ENCODE assay signal across 2 cellular contexts in the genomic region with DNA sequence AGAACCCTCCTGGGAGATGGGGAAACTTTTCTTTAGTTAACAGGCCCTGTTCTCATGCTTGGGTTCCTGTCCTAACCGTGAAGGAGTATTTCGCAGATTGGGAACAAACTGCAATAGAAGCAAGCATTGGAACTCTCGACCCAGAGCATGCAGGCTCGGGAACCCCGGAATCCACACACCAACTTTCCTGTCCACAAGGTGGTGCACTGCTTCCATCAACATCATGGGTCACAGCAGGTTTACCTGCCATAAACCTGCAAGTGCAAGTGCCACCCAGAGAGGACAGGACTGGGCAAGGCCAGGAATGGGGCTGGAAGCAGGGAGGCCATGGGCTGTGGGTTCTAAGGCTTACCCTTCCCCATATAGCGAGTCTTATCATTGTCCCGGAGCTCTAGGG.
TF ChIP-seq lines count a peak whose summit lies in the region.

No MANE protein-coding gene starts in this region.

TF ChIP-seq in GM23338, 12 proteins besides CTCF, POLR2A, EP300 and RAD21 (continued from another document):
- TF ChIP-seq, protein P1, sequence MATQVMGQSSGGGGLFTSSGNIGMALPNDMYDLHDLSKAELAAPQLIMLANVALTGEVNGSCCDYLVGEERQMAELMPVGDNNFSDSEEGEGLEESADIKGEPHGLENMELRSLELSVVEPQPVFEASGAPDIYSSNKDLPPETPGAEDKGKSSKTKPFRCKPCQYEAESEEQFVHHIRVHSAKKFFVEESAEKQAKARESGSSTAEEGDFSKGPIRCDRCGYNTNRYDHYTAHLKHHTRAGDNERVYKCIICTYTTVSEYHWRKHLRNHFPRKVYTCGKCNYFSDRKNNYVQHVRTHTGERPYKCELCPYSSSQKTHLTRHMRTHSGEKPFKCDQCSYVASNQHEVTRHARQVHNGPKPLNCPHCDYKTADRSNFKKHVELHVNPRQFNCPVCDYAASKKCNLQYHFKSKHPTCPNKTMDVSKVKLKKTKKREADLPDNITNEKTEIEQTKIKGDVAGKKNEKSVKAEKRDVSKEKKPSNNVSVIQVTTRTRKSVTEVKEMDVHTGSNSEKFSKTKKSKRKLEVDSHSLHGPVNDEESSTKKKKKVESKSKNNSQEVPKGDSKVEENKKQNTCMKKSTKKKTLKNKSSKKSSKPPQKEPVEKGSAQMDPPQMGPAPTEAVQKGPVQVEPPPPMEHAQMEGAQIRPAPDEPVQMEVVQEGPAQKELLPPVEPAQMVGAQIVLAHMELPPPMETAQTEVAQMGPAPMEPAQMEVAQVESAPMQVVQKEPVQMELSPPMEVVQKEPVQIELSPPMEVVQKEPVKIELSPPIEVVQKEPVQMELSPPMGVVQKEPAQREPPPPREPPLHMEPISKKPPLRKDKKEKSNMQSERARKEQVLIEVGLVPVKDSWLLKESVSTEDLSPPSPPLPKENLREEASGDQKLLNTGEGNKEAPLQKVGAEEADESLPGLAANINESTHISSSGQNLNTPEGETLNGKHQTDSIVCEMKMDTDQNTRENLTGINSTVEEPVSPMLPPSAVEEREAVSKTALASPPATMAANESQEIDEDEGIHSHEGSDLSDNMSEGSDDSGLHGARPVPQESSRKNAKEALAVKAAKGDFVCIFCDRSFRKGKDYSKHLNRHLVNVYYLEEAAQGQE (IDR thresholded peaks at IDR 0.05; ENCODE audit: unreplicated experiment): no peak
- no peak for TF ChIP-seq ZNF114 (CRISPR knock-in tag; IDR thresholded peaks at IDR 0.05)
- TF ChIP-seq ZNF331 (CRISPR knock-in tag; IDR thresholded peaks at IDR 0.05; ENCODE audit: low read depth): no peak
- TF ChIP-seq POLR2AphosphoS5 (IDR thresholded peaks at IDR 0.05; ENCODE audit: low read depth): no peak
- TF ChIP-seq CREB1 (CRISPR knock-in tag; IDR thresholded peaks at IDR 0.05; ENCODE audit: low read depth): no peak
- TF ChIP-seq, protein P2, sequence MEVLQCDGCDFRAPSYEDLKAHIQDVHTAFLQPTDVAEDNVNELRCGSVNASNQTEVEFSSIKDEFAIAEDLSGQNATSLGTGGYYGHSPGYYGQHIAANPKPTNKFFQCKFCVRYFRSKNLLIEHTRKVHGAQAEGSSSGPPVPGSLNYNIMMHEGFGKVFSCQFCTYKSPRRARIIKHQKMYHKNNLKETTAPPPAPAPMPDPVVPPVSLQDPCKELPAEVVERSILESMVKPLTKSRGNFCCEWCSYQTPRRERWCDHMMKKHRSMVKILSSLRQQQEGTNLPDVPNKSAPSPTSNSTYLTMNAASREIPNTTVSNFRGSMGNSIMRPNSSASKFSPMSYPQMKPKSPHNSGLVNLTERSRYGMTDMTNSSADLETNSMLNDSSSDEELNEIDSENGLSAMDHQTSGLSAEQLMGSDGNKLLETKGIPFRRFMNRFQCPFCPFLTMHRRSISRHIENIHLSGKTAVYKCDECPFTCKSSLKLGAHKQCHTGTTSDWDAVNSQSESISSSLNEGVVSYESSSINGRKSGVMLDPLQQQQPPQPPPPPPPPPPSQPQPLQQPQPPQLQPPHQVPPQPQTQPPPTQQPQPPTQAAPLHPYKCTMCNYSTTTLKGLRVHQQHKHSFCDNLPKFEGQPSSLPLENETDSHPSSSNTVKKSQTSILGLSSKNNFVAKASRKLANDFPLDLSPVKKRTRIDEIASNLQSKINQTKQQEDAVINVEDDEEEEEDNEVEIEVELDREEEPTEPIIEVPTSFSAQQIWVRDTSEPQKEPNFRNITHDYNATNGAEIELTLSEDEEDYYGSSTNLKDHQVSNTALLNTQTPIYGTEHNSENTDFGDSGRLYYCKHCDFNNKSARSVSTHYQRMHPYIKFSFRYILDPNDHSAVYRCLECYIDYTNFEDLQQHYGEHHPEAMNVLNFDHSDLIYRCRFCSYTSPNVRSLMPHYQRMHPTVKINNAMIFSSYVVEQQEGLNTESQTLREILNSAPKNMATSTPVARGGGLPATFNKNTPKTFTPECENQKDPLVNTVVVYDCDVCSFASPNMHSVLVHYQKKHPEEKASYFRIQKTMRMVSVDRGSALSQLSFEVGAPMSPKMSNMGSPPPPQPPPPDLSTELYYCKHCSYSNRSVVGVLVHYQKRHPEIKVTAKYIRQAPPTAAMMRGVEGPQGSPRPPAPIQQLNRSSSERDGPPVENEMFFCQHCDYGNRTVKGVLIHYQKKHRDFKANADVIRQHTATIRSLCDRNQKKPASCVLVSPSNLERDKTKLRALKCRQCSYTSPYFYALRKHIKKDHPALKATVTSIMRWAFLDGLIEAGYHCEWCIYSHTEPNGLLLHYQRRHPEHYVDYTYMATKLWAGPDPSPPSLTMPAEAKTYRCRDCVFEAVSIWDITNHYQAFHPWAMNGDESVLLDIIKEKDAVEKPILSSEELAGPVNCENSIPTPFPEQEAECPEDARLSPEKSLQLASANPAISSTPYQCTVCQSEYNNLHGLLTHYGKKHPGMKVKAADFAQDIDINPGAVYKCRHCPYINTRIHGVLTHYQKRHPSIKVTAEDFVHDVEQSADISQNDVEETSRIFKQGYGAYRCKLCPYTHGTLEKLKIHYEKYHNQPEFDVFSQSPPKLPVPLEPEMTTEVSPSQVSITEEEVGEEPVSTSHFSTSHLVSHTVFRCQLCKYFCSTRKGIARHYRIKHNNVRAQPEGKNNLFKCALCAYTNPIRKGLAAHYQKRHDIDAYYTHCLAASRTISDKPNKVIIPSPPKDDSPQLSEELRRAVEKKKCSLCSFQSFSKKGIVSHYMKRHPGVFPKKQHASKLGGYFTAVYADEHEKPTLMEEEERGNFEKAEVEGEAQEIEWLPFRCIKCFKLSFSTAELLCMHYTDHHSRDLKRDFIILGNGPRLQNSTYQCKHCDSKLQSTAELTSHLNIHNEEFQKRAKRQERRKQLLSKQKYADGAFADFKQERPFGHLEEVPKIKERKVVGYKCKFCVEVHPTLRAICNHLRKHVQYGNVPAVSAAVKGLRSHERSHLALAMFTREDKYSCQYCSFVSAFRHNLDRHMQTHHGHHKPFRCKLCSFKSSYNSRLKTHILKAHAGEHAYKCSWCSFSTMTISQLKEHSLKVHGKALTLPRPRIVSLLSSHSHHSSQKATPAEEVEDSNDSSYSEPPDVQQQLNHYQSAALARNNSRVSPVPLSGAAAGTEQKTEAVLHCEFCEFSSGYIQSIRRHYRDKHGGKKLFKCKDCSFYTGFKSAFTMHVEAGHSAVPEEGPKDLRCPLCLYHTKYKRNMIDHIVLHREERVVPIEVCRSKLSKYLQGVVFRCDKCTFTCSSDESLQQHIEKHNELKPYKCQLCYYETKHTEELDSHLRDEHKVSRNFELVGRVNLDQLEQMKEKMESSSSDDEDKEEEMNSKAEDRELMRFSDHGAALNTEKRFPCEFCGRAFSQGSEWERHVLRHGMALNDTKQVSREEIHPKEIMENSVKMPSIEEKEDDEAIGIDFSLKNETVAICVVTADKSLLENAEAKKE (CRISPR knock-in tag; IDR thresholded peaks at IDR 0.05): no peak
- TF ChIP-seq JUNB (IDR thresholded peaks at IDR 0.05; ENCODE audit: unreplicated experiment): no peak
- TF ChIP-seq STAT1 (IDR thresholded peaks at IDR 0.05; ENCODE audit: unreplicated experiment): no peak

TF ChIP-seq in liver, 16 proteins besides CTCF, POLR2A, EP300 and RAD21 (continued from another document):
- TF ChIP-seq, protein P1 (IDR thresholded peaks at IDR 0.05): no peak
- TF ChIP-seq JUND (IDR thresholded peaks at IDR 0.05): no peak
- TF ChIP-seq FOXA2 (IDR thresholded peaks at IDR 0.05): no peak
- TF ChIP-seq HNF4G (IDR thresholded peaks at IDR 0.05): no peak
- TF ChIP-seq EGR1 (IDR thresholded peaks at IDR 0.05; ENCODE audit: low read depth in 2 of 2): no peak
- TF ChIP-seq FOXA1 (IDR thresholded peaks at IDR 0.05): no peak
- TF ChIP-seq GABPA (IDR thresholded peaks at IDR 0.05 in 1 of 2, conservative IDR thresholded peaks at IDR 0.05 in 1 of 2): no peak
